Comparison of ENCODE assay signal across 1 cellular context in genomic region chr11:77144854-77145428, GRCh38.
TF ChIP-seq lines count a peak whose summit lies in the region.

No MANE protein-coding gene starts in this region.

TF ChIP-seq in H1, 55 proteins besides CTCF, POLR2A, EP300 and RAD21 (continued from another document):
- no peak for TF ChIP-seq CHD7 (IDR thresholded peaks at IDR 0.05; ENCODE audit: insufficient replicate concordance, low read length)
- TF ChIP-seq NANOG (IDR thresholded peaks at IDR 0.05; ENCODE audit: insufficient read depth, low read depth, low read length, poor library complexity, severe bottlenecking): no peak
- no peak for TF ChIP-seq BACH1 (IDR thresholded peaks at IDR 0.05; ENCODE audit: low read length)
- TF ChIP-seq RFX5 (IDR thresholded peaks at IDR 0.05; ENCODE audit: borderline replicate concordance, low read depth, low read length): no peak
- TF ChIP-seq ASH2L (IDR thresholded peaks at IDR 0.05; ENCODE audit: low read length): no peak
- no peak for TF ChIP-seq BCL11A (IDR thresholded peaks at IDR 0.05; ENCODE audit: low read depth in 2 of 2, low read length in 2 of 2)
- TF ChIP-seq POLR2AphosphoS5 (IDR thresholded peaks at IDR 0.05; ENCODE audit: low read depth, low read length): no peak
- no peak for TF ChIP-seq E2F6 (IDR thresholded peaks at IDR 0.05)
- no peak for TF ChIP-seq SP4 (IDR thresholded peaks at IDR 0.05; ENCODE audit: low read length)
- TF ChIP-seq TBP (IDR thresholded peaks at IDR 0.05; ENCODE audit: low read depth, low read length): no peak
